In the genomic region with DNA sequence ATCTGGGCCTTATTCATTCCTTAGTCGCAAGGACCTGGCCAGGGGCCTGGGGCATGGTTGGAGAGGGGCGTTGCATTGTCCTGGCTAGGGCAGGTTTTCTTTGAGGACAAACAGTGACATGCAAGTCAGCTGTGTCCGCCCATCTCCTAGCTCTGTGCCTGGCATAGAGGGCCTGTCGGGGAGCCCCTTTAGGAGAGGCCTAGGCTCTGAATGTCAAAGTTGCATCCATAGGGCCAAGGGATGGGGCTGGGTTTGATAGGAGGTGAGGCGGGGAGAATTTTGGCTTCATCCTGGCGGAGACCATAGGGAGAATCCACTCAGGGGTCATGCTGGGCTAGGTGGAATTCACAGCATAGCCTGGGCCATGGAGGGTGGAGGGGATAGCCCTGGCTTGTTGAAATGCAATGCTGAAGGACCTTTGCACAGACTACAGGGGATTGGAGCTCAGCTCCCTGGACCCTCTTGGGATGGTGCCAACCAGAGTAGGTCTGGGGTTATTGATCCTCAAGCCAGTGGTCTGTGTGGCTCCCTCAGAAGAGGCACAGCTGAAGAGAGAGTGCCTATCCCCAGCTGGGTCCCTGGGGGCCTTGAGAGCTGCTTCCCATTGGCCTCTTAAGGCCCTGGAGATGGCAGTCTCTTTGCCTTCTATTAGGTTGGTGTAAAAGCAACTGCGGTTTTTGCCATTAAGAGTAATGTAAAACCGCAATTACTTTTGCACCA, we compare ENCODE assay signal across 1 cellular context.
TF ChIP-seq lines count a peak whose summit lies in the region.

No MANE protein-coding gene starts in this region.

TF ChIP-seq in neural cell, 6 proteins besides CTCF, POLR2A, EP300 and RAD21 (continued from another document):
- TF ChIP-seq, protein P1, sequence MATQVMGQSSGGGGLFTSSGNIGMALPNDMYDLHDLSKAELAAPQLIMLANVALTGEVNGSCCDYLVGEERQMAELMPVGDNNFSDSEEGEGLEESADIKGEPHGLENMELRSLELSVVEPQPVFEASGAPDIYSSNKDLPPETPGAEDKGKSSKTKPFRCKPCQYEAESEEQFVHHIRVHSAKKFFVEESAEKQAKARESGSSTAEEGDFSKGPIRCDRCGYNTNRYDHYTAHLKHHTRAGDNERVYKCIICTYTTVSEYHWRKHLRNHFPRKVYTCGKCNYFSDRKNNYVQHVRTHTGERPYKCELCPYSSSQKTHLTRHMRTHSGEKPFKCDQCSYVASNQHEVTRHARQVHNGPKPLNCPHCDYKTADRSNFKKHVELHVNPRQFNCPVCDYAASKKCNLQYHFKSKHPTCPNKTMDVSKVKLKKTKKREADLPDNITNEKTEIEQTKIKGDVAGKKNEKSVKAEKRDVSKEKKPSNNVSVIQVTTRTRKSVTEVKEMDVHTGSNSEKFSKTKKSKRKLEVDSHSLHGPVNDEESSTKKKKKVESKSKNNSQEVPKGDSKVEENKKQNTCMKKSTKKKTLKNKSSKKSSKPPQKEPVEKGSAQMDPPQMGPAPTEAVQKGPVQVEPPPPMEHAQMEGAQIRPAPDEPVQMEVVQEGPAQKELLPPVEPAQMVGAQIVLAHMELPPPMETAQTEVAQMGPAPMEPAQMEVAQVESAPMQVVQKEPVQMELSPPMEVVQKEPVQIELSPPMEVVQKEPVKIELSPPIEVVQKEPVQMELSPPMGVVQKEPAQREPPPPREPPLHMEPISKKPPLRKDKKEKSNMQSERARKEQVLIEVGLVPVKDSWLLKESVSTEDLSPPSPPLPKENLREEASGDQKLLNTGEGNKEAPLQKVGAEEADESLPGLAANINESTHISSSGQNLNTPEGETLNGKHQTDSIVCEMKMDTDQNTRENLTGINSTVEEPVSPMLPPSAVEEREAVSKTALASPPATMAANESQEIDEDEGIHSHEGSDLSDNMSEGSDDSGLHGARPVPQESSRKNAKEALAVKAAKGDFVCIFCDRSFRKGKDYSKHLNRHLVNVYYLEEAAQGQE (IDR thresholded peaks at IDR 0.05; ENCODE audit: borderline replicate concordance): no peak
- no peak for TF ChIP-seq MXI1 (conservative IDR thresholded peaks at IDR 0.05; ENCODE audit: poor library complexity, severe bottlenecking)
- TF ChIP-seq TAF1 (IDR thresholded peaks at IDR 0.05; ENCODE audit: low read depth): no peak
- TF ChIP-seq EZH2 (IDR thresholded peaks at IDR 0.05; ENCODE audit: borderline replicate concordance, insufficient read depth, low read length, poor library complexity, severe bottlenecking): no peak
TF ChIP-seq in neural cell: peak in this region for 0.
